In genomic region chr7:1008733-1009363, GRCh38 we compare ENCODE assay signal across 16 cellular contexts. TPM values are rescaled to one million over a fixed set of nuclear protein-coding genes. Genes with fewer than 3 reads are reported as not detected.
DNase-seq lines count a peak whose midpoint lies in the region; ATAC-seq, FAIRE-seq and TF ChIP-seq lines count a peak whose summit lies in the region.
"Had no signal": no experiment of that assay in that cellular context is flagged by ENCODE, and none has a peak within 500 bp of the region (broad histone marks: within the 10 kb centered on the region; RNA-seq: fewer than 3 reads in every experiment).

No MANE protein-coding gene starts in this region.

- intact Hi-C loops in CD8-positive, alpha-beta T cell (cut with DNase I, micrococcal nuclease) = no loop called here

- H3K4me1 ChIP-seq in CD8-positive, alpha-beta T cell (ENCODE audit: insufficient read depth, low read length) = peaks cover 11% of the 10 kb centered on the region
- no peaks in the 10 kb centered on the region for H3K4me1 ChIP-seq in astrocyte (ENCODE audit: insufficient read depth, low read length)

- H3K4me3 ChIP-seq in CD8-positive, alpha-beta T cell (ENCODE audit: low read depth, low read length) = no peak overlapping the region
- H3K4me3 ChIP-seq in astrocyte (ENCODE audit: insufficient read depth, low read depth, low read length) (no peak overlapping the region), foreskin fibroblast (ENCODE audit: low read depth in 1 of 2, low read length in 2 of 2) (no peak overlapping the region)
- H3K4me3 ChIP-seq: Peyer's patch had no signal

- no peak overlapping the region for H3K27ac ChIP-seq in CD8-positive, alpha-beta T cell (ENCODE audit: low read depth, low read length)
- no peak overlapping the region for H3K27ac ChIP-seq in astrocyte (ENCODE audit: low read depth, low read length)
- H3K27ac ChIP-seq: Peyer's patch had no signal

- ATAC-seq in CD8-positive, alpha-beta T cell = no peak

- H3K4me1 Mint-ChIP-seq in CD8-positive, alpha-beta T cell (ENCODE audit: low read depth) = peaks cover 9% of the 10 kb centered on the region
- peaks cover 8% of the 10 kb centered on the region for H3K4me1 Mint-ChIP-seq in astrocyte (ENCODE audit: low read depth, unreplicated experiment)
- peaks cover 27% of the 10 kb centered on the region for H3K4me1 Mint-ChIP-seq in nephron progenitor cell
- H3K4me1 Mint-ChIP-seq: H9 had no signal

- FAIRE-seq in astrocyte (lab: Jason Lieb, UNC) = no peak

- H3K27ac Mint-ChIP-seq in CD8-positive, alpha-beta T cell = peak overlapping the region; percentile 66
- H3K27ac Mint-ChIP-seq in astrocyte (ENCODE audit: unreplicated experiment) (peak overlapping the region; percentile 47), nephron progenitor cell (peak overlapping the region; percentile 22)

- H3K27me3 ChIP-seq in CD8-positive, alpha-beta T cell (ENCODE audit: insufficient read depth, low read length) = no peaks in the 10 kb centered on the region
- H3K27me3 ChIP-seq in astrocyte (ENCODE audit: insufficient read depth, low read length) = no peaks in the 10 kb centered on the region
- H3K27me3 ChIP-seq: Peyer's patch had no signal

- no peak overlapping the region for H3K9ac ChIP-seq in astrocyte (ENCODE audit: low read length)

- no peaks in the 10 kb centered on the region for H3K9me3 Mint-ChIP-seq in CD8-positive, alpha-beta T cell
- H3K9me3 Mint-ChIP-seq in astrocyte (ENCODE audit: unreplicated experiment) (no peaks in the 10 kb centered on the region), nephron progenitor cell (no peaks in the 10 kb centered on the region)
- H3K9me3 Mint-ChIP-seq: H9, IgD-negative memory B cell had no signal

- peaks cover 6% of the 10 kb centered on the region for H3K36me3 ChIP-seq in CD8-positive, alpha-beta T cell (ENCODE audit: insufficient read depth, low read length)
- no peaks in the 10 kb centered on the region for H3K36me3 ChIP-seq in astrocyte (ENCODE audit: insufficient read depth, low read length)

- no peak overlapping the region for H3K4me3 Mint-ChIP-seq in CD8-positive, alpha-beta T cell
- H3K4me3 Mint-ChIP-seq in astrocyte (ENCODE audit: unreplicated experiment) (no peak overlapping the region), nephron progenitor cell (no peak overlapping the region)
- H3K4me3 Mint-ChIP-seq: CD4-positive, alpha-beta memory T cell had no signal

- peaks cover 41% of the 10 kb centered on the region for H4K20me1 ChIP-seq in astrocyte (ENCODE audit: insufficient read depth, low read length)

- POLR2A ChIA-PET in CD8-positive, alpha-beta T cell (lab: Charles Lee) = no interaction called here

- H3K79me2 ChIP-seq in astrocyte (ENCODE audit: insufficient read depth, low read length) = peaks cover 16% of the 10 kb centered on the region

- H2AFZ ChIP-seq in astrocyte (ENCODE audit: low read depth, low read length) = no peak overlapping the region

- no peak overlapping the region for H3K4me2 ChIP-seq in astrocyte (ENCODE audit: low read length)

- CTCF ChIA-PET in CD8-positive, alpha-beta T cell (lab: Charles Lee) = no interaction called here

- H3K27me3 Mint-ChIP-seq in CD8-positive, alpha-beta T cell (ENCODE audit: low read depth) = no peaks in the 10 kb centered on the region
- H3K27me3 Mint-ChIP-seq in astrocyte (ENCODE audit: low read depth, unreplicated experiment) = no peaks in the 10 kb centered on the region
- H3K27me3 Mint-ChIP-seq in nephron progenitor cell (ENCODE audit: low read depth, poor library complexity) = no peaks in the 10 kb centered on the region
- H3K27me3 Mint-ChIP-seq: CD4-positive, alpha-beta memory T cell; IgD-negative memory B cell had no signal

- peaks cover 25% of the 10 kb centered on the region for H3K36me3 Mint-ChIP-seq in CD8-positive, alpha-beta T cell
- H3K36me3 Mint-ChIP-seq in astrocyte (ENCODE audit: low read depth, unreplicated experiment) (peaks cover 4% of the 10 kb centered on the region), nephron progenitor cell (ENCODE audit: low read depth) (peaks cover 18% of the 10 kb centered on the region)

- DNase-seq in CD8-positive, alpha-beta T cell = no peak
- no peak for DNase-seq in astrocyte (ENCODE audit: low read depth)
- no peak for DNase-seq in nephron progenitor cell
- no peak for DNase-seq in DMS114 treated with DMSO at 0.1 percent for 48 hours (lab: John Stamatoyannopoulos, UW; ENCODE audit: unreplicated experiment)
- no peak for DNase-seq in NCI-H2107 (lab: John Stamatoyannopoulos, UW)
- no peak for DNase-seq in foreskin fibroblast
- DNase-seq: CD4-positive, alpha-beta memory T cell; GF-D8; H9; NCI-H1417; NCI-H2029; NCI-H510A treated with DMSO at 0.1 percent for 48 hours; Peyer's patch; SHP77 had no signal

- no peak for TF ChIP-seq CTCF in CD8-positive, alpha-beta T cell (IDR thresholded peaks at IDR 0.05)
- TF ChIP-seq CTCF in astrocyte (IDR thresholded peaks at IDR 0.05; ENCODE audit: insufficient read depth, low read depth, low read length) (no peak), nephron progenitor cell (IDR thresholded peaks at IDR 0.05) (no peak), foreskin fibroblast (IDR thresholded peaks at IDR 0.05; ENCODE audit: low read depth, low read length) (no peak)

- H3K9me3 ChIP-seq in CD8-positive, alpha-beta T cell (ENCODE audit: low read length) = no peaks in the 10 kb centered on the region
- no peaks in the 10 kb centered on the region for H3K9me3 ChIP-seq in astrocyte (ENCODE audit: insufficient read depth, low read depth, low read length)
- H3K9me3 ChIP-seq: Peyer's patch had no signal

RNA-seq across cellular contexts. Expression of gene CYP2W1, which starts 25.9 kb away (rescaled TPM):
- total RNA-seq in CD8-positive, alpha-beta T cell = not detected
- total RNA-seq in astrocyte = not detected in 2 replicates
- total RNA-seq: A673; CD4-positive, alpha-beta memory T cell; H9 had no signal

RNA-seq across cellular contexts. Expression of gene COX19, which starts 33.5 kb away (rescaled TPM):
- total RNA-seq in CD8-positive, alpha-beta T cell = 10 to 100 TPM; 40.3 to 42.4 TPM
- total RNA-seq in astrocyte = 13.4 and 13.8 TPM in 2 replicates

RNA-seq across cellular contexts. Expression of gene GPR146, which starts 35.5 kb away (rescaled TPM):
- total RNA-seq in CD8-positive, alpha-beta T cell = 1 to 10 TPM; 4.4 to 5.0 TPM
- 1.7 and 3.4 TPM in 2 replicates for total RNA-seq in astrocyte

RNA-seq across cellular contexts. Expression of gene ADAP1, which starts 54.4 kb away (rescaled TPM):
- total RNA-seq in CD8-positive, alpha-beta T cell = 10 to 100 TPM; 10.9 to 11.5 TPM
- 4.7 and 4.8 TPM in 2 replicates for total RNA-seq in astrocyte
